20 cellular contexts compared by ENCODE assay signal in the genomic region with DNA sequence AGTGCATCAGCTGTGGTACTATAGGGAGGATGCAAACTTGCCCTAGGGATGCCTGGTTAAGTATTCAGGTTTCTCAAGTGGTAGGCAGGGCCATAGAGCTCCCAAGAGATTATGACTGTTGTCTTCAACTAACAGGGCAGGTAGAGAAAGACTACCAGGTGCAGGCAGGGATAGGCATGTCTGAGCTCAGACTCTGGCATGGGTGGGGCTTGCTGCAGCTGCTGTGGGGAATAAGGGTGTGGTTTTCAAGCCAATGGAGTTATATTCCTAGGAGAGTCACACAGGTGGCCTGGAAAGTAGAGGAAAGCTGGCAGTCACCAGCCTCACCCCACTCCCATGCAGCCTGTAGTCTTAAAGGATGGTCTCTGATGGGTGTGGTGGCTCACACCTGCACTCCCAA.
"Had no signal": no experiment of that assay in that cellular context is flagged by ENCODE, and none has a peak within 500 bp of the region (broad histone marks: within the 10 kb centered on the region; RNA-seq: fewer than 3 reads in every experiment).

No MANE protein-coding gene starts in this region.

- H3K9me3 ChIP-seq: pancreas had no signal

- DNase-seq: activated CD4-positive, alpha-beta T cell treated with anti-CD3 and anti-CD28 coated beads for 4 hours; activated CD4-positive, alpha-beta T cell treated with anti-CD3 and anti-CD28 coated beads, Interleukin-2, amount 50 U/mL, for 48 hours; activated CD4-positive, CD25-positive, alpha-beta regulatory T cell; activated naive CD4-positive, alpha-beta T cell treated with Interleukin-2 at 50 U/mL for 16 hours; activated naive CD8-positive, alpha-beta T cell treated with anti-CD3 and anti-CD28 coated beads for 36 hours; activated T-cell treated with anti-CD3 and anti-CD28 coated beads, Interleukin-2, amount 50 U/mL, for 48 hours; endodermal cell; heart left ventricle; left cardiac atrium; mesenchymal stem cell; nephron progenitor cell; pancreas; right cardiac atrium; stimulated activated CD4-positive, alpha-beta T cell treated with anti-CD3 and anti-CD28 coated beads, Interleukin-4, amount 100 ng/mL, for 24 hours; stimulated activated naive CD8-positive, alpha-beta T cell treated with anti-CD3 and anti-CD28 coated beads, Interleukin-15, Interleukin-2, amounts not matched to agents 100 U/mL and 50 U/mL, for 24 hours; upper lobe of left lung had no signal

- ATAC-seq: heart left ventricle; left cardiac atrium; pancreas; right cardiac atrium; stimulated activated naive CD8-positive, alpha-beta T cell treated with anti-CD3 and anti-CD28 coated beads, Interleukin-15, Interleukin-2, amounts not matched to agents 100 U/mL and 50 U/mL, for 24 hours had no signal

- H3K27ac ChIP-seq: coronary artery, epithelial cell of prostate, heart left ventricle, pancreas, upper lobe of left lung had no signal

- H3K4me1 ChIP-seq: heart left ventricle, pancreas, upper lobe of left lung had no signal

- H3K36me3 ChIP-seq: heart left ventricle, pancreas, upper lobe of left lung had no signal

- FAIRE-seq: astrocyte, islet of Langerhans, pancreas had no signal

- H3K27me3 ChIP-seq: heart left ventricle, pancreas, upper lobe of left lung had no signal

- H3K4me3 ChIP-seq: coronary artery, heart left ventricle, pancreas, upper lobe of left lung had no signal
